ENCODE assay signal across 10 cellular contexts in the genomic region with DNA sequence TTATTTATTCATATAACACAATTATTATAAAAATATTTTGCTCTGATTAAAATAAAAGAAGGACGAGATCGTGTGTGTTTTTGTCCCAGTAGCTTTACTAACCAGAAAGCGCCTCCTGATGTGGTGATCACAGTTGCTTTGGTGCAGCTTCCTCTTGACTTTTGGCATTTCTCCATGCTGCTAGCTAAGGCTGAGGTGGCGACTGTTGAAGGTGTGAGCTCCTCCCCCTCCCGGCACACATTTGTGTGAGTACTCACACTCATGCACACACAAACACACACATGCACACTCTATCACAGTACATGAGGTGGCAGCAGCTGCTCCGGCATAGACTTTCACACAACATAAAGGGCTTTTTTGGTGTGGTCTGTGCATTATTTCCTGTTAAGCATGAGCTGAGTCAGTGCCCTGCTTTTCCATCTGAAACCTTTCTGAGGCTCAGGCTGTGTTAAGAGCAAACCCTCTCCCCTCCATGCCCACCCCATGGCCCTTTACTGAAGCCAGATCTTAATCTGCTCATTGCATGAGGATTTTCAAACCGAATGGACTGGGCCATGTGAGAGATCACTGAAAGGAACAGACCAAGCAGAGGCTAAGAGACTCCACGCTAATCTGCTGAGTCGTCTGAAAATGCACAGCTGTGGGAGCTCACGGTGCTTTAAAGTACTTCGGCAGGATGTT. TPM values are rescaled to one million over a fixed set of nuclear protein-coding genes. Genes with fewer than 3 reads are reported as not detected.
DNase-seq lines count a peak whose midpoint lies in the region; ATAC-seq lines count a peak whose summit lies in the region.
"Not testable (repeated sequence)": the region's sequence is repeated elsewhere in the genome, so short reads cannot be mapped to it uniquely, and the experiment has no call there.
"Had no signal": no experiment of that assay in that cellular context is flagged by ENCODE, and none has a peak within 500 bp of the region (broad histone marks: within the 10 kb centered on the region; RNA-seq: fewer than 3 reads in every experiment).

No MANE protein-coding gene starts in this region.

- H3K4me1 ChIP-seq in CD4-positive, alpha-beta memory T cell (ENCODE audit: insufficient read depth, low read length) = not testable (repeated sequence)

- H3K27ac ChIP-seq in CD4-positive, alpha-beta memory T cell (ENCODE audit: low read depth, low read length) = not testable (repeated sequence)
- peak overlapping the region; percentile 55 for H3K27ac ChIP-seq in KOPT-K1 (ENCODE audit: low read depth, low read length, poor library complexity, severe bottlenecking)

- H3K27me3 ChIP-seq in CD4-positive, alpha-beta memory T cell (ENCODE audit: insufficient read depth, low read length) = not testable (repeated sequence)

- H3K9me3 Mint-ChIP-seq in CD4-positive, alpha-beta memory T cell; activated naive CD4-positive, alpha-beta T cell treated with anti-CD3 and anti-CD28 coated beads for 36 hours: not testable (repeated sequence)

- H3K36me3 Mint-ChIP-seq in CD4-positive, alpha-beta memory T cell; activated naive CD4-positive, alpha-beta T cell treated with anti-CD3 and anti-CD28 coated beads for 36 hours (ENCODE audit: low read depth): not testable (repeated sequence)

- CTCF ChIA-PET in CD4-positive, alpha-beta memory T cell (lab: Charles Lee; ENCODE audit: partially characterized antibody); activated naive CD4-positive, alpha-beta T cell treated with anti-CD3 and anti-CD28 coated beads for 36 hours (lab: Charles Lee): not testable (repeated sequence)

- H3K4me3 ChIP-seq in CD4-positive, alpha-beta memory T cell (ENCODE audit: low read length in 2 of 2) = not testable (repeated sequence)

- POLR2A ChIA-PET in CD4-positive, alpha-beta memory T cell (lab: Charles Lee; ENCODE audit: partially characterized antibody) = not testable (repeated sequence)

- not testable (repeated sequence) for H3K27me3 Mint-ChIP-seq in CD4-positive, alpha-beta memory T cell; activated naive CD4-positive, alpha-beta T cell treated with anti-CD3 and anti-CD28 coated beads for 36 hours (ENCODE audit: low read depth)

- H3K36me3 ChIP-seq in CD4-positive, alpha-beta memory T cell (ENCODE audit: insufficient read depth, low read length); KOPT-K1 (ENCODE audit: insufficient read depth, low read length): not testable (repeated sequence)

- H3K4me3 Mint-ChIP-seq in CD4-positive, alpha-beta memory T cell = peak overlapping the region; percentile 60 to 84 (median 78)
- peak overlapping the region; percentile 45 for H3K4me3 Mint-ChIP-seq in activated naive CD4-positive, alpha-beta T cell treated with anti-CD3 and anti-CD28 coated beads for 36 hours

- DNase-seq in CD4-positive, alpha-beta memory T cell = peak; percentile 70 to 89 (median 79)
- DNase-seq in activated CD4-positive, alpha-beta T cell treated with anti-CD3 and anti-CD28 coated beads for 48 hours = peak; percentile 57
- DNase-seq in activated naive CD4-positive, alpha-beta T cell treated with anti-CD3 and anti-CD28 coated beads for 36 hours = peak; percentile 77
- peak; percentile 1 for DNase-seq in kidney tubule cell (ENCODE audit: low spot score)
- DNase-seq in stimulated activated CD4-positive, alpha-beta T cell treated with anti-CD3 and anti-CD28 coated beads, TNF-alpha, amount 100 ng/mL, for 24 hours (ENCODE audit: low read depth in 3 of 3) = peak in 2 of 3 experiments; percentile 29 to 35

- intact Hi-C loops in CD4-positive, alpha-beta memory T cell (cut with micrococcal nuclease); activated naive CD4-positive, alpha-beta T cell treated with anti-CD3 and anti-CD28 coated beads for 36 hours (cut with micrococcal nuclease): not testable (repeated sequence)

- not testable (repeated sequence) for H3K9me3 ChIP-seq in CD4-positive, alpha-beta memory T cell (ENCODE audit: control insufficient read depth in 1 of 2, low read length in 2 of 2); KOPT-K1 (ENCODE audit: insufficient read depth, low read length, poor library complexity, severe bottlenecking)

- H3K27ac Mint-ChIP-seq in CD4-positive, alpha-beta memory T cell = peak overlapping the region; percentile 34 to 84 (median 75)
- H3K27ac Mint-ChIP-seq in activated naive CD4-positive, alpha-beta T cell treated with anti-CD3 and anti-CD28 coated beads for 36 hours = peak overlapping the region; percentile 43

- ATAC-seq in GM19468 (IDR thresholded peaks at IDR 0.05; ENCODE audit: extremely low read depth, unreplicated experiment) (peak; percentile 36), HG02938 (IDR thresholded peaks at IDR 0.05; ENCODE audit: unreplicated experiment) (peak; percentile 68)

- H3K4me1 Mint-ChIP-seq in CD4-positive, alpha-beta memory T cell; activated naive CD4-positive, alpha-beta T cell treated with anti-CD3 and anti-CD28 coated beads for 36 hours (ENCODE audit: low read depth): not testable (repeated sequence)

RNA-seq across cellular contexts. Expression of gene FOXD4L1, which starts 53.3 kb away (rescaled TPM):
- total RNA-seq in CD4-positive, alpha-beta memory T cell = under 1 TPM; 0.42 to 0.52 TPM
- not detected for polyA plus RNA-seq in CD4-positive, alpha-beta memory T cell
- total RNA-seq in activated naive CD4-positive, alpha-beta T cell treated with anti-CD3 and anti-CD28 coated beads for 36 hours = under 1 TPM in 1 of 2 experiments, not detected in 1; 0.10 TPM
- total RNA-seq: H9, SJSA1 had no signal

Comparison
In these comparisons a context has a peak if more than half of its experiments do, and no peak if none do; other contexts are left out.
1. DNase-seq: peak in every context shown above with its lines; median percentile 79 in CD4-positive, alpha-beta memory T cell; 77 in activated naive CD4-positive, alpha-beta T cell treated with anti-CD3 and anti-CD28 coated beads for 36 hours; 57 in activated CD4-positive, alpha-beta T cell treated with anti-CD3 and anti-CD28 coated beads for 48 hours; 32 in stimulated activated CD4-positive, alpha-beta T cell treated with anti-CD3 and anti-CD28 coated beads, TNF-alpha, amount 100 ng/mL, for 24 hours; 1 in kidney tubule cell.